ENCODE assay signal across 21 cellular contexts in genomic region chr3:11116336-11117059, GRCh38.
"Had no signal": no experiment of that assay in that cellular context is flagged by ENCODE, and none has a peak within 500 bp of the region (broad histone marks: within the 10 kb centered on the region; RNA-seq: fewer than 3 reads in every experiment).

No MANE protein-coding gene starts in this region.

- FAIRE-seq: colon, endothelial cell of umbilical vein, islet of Langerhans had no signal

- H3K9me3 ChIP-seq: right lobe of liver had no signal

- ATAC-seq: activated naive CD4-positive, alpha-beta T cell treated with anti-CD3 and anti-CD28 coated beads, Interleukin-2, amount 50 U/mL, for 72 hours; activated T-helper 17 cell treated with anti-CD3 and anti-CD28 coated beads, Interleukin-2, amount 50 U/mL, for 72 hours; effector memory CD8-positive, alpha-beta T cell; esophagus mucosa; gastroesophageal sphincter; left colon; right lobe of liver had no signal

- H3K36me3 ChIP-seq: breast epithelium, gastroesophageal sphincter, right lobe of liver, tibial artery had no signal

- H3K27ac ChIP-seq: breast epithelium, gastroesophageal sphincter, right lobe of liver, tibial artery had no signal

- H3K27me3 ChIP-seq: breast epithelium, gastroesophageal sphincter, right lobe of liver, tibial artery had no signal

- DNase-seq: activated CD4-positive, alpha-beta T cell treated with anti-CD3 and anti-CD28 coated beads for 48 hours; activated T-cell treated with anti-CD3 and anti-CD28 coated beads, Interleukin-2, amount 50 U/mL, for 24 hours; aorta; effector memory CD8-positive, alpha-beta T cell; head of caudate nucleus; left colon; nephron progenitor cell; right lobe of liver; stimulated activated CD4-positive, alpha-beta T cell treated with anti-CD3 and anti-CD28 coated beads, Interleukin-1b, Interleukin-23, amount 100 ng/mL, for 48 hours; substantia nigra; tibial artery had no signal

- H3K4me1 ChIP-seq: breast epithelium, gastroesophageal sphincter, right lobe of liver had no signal

- H3K4me3 ChIP-seq: breast epithelium, dorsolateral prefrontal cortex, gastroesophageal sphincter, right lobe of liver, skin epidermis, tibial artery had no signal
